1 cellular context compared by ENCODE assay signal in the genomic region with DNA sequence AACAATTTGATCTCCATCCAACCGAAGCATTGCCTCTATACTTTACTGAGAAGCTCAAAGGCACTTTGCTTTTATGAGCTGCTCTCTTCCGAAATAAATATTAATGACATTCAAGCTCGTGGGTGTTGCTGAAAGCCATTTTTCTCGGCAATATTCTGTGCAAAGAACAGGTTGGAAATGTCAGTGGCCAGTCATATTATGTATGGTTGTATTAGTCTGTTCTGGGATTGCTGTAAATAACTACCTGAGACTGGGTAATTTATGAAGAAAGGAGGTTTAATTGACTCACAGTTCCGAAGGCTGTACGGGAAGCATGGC.
TF ChIP-seq lines count a peak whose summit lies in the region.

No MANE protein-coding gene starts in this region.

TF ChIP-seq in K562, 482 proteins besides CTCF, POLR2A, EP300 and RAD21:
- TF ChIP-seq NFATC3 (IDR thresholded peaks at IDR 0.05), result 0 out of 2 replicates have a peak, but pooled peaks have one; percentile 17
- TF ChIP-seq BRF1 (IDR thresholded peaks at IDR 0.05; ENCODE audit: borderline replicate concordance, extremely low read depth, insufficient read length), result no peak
- no peak for TF ChIP-seq NCOA4 (IDR thresholded peaks at IDR 0.05; ENCODE audit: partially characterized antibody)
- TF ChIP-seq DNMT1 (IDR thresholded peaks at IDR 0.05), result 0 out of 2 replicates have a peak, but pooled peaks have one; percentile 24
- TF ChIP-seq HBP1 (CRISPR knock-in tag; IDR thresholded peaks at IDR 0.05), result no peak
- TF ChIP-seq, protein P1, sequence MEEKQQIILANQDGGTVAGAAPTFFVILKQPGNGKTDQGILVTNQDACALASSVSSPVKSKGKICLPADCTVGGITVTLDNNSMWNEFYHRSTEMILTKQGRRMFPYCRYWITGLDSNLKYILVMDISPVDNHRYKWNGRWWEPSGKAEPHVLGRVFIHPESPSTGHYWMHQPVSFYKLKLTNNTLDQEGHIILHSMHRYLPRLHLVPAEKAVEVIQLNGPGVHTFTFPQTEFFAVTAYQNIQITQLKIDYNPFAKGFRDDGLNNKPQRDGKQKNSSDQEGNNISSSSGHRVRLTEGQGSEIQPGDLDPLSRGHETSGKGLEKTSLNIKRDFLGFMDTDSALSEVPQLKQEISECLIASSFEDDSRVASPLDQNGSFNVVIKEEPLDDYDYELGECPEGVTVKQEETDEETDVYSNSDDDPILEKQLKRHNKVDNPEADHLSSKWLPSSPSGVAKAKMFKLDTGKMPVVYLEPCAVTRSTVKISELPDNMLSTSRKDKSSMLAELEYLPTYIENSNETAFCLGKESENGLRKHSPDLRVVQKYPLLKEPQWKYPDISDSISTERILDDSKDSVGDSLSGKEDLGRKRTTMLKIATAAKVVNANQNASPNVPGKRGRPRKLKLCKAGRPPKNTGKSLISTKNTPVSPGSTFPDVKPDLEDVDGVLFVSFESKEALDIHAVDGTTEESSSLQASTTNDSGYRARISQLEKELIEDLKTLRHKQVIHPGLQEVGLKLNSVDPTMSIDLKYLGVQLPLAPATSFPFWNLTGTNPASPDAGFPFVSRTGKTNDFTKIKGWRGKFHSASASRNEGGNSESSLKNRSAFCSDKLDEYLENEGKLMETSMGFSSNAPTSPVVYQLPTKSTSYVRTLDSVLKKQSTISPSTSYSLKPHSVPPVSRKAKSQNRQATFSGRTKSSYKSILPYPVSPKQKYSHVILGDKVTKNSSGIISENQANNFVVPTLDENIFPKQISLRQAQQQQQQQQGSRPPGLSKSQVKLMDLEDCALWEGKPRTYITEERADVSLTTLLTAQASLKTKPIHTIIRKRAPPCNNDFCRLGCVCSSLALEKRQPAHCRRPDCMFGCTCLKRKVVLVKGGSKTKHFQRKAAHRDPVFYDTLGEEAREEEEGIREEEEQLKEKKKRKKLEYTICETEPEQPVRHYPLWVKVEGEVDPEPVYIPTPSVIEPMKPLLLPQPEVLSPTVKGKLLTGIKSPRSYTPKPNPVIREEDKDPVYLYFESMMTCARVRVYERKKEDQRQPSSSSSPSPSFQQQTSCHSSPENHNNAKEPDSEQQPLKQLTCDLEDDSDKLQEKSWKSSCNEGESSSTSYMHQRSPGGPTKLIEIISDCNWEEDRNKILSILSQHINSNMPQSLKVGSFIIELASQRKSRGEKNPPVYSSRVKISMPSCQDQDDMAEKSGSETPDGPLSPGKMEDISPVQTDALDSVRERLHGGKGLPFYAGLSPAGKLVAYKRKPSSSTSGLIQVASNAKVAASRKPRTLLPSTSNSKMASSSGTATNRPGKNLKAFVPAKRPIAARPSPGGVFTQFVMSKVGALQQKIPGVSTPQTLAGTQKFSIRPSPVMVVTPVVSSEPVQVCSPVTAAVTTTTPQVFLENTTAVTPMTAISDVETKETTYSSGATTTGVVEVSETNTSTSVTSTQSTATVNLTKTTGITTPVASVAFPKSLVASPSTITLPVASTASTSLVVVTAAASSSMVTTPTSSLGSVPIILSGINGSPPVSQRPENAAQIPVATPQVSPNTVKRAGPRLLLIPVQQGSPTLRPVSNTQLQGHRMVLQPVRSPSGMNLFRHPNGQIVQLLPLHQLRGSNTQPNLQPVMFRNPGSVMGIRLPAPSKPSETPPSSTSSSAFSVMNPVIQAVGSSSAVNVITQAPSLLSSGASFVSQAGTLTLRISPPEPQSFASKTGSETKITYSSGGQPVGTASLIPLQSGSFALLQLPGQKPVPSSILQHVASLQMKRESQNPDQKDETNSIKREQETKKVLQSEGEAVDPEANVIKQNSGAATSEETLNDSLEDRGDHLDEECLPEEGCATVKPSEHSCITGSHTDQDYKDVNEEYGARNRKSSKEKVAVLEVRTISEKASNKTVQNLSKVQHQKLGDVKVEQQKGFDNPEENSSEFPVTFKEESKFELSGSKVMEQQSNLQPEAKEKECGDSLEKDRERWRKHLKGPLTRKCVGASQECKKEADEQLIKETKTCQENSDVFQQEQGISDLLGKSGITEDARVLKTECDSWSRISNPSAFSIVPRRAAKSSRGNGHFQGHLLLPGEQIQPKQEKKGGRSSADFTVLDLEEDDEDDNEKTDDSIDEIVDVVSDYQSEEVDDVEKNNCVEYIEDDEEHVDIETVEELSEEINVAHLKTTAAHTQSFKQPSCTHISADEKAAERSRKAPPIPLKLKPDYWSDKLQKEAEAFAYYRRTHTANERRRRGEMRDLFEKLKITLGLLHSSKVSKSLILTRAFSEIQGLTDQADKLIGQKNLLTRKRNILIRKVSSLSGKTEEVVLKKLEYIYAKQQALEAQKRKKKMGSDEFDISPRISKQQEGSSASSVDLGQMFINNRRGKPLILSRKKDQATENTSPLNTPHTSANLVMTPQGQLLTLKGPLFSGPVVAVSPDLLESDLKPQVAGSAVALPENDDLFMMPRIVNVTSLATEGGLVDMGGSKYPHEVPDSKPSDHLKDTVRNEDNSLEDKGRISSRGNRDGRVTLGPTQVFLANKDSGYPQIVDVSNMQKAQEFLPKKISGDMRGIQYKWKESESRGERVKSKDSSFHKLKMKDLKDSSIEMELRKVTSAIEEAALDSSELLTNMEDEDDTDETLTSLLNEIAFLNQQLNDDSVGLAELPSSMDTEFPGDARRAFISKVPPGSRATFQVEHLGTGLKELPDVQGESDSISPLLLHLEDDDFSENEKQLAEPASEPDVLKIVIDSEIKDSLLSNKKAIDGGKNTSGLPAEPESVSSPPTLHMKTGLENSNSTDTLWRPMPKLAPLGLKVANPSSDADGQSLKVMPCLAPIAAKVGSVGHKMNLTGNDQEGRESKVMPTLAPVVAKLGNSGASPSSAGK (IDR thresholded peaks at IDR 0.05), result no peak
- TF ChIP-seq NR2C2 (CRISPR knock-in tag; IDR thresholded peaks at IDR 0.05), result no peak
- 0 out of 2 replicates have a peak, but pooled peaks have one; percentile 19 for TF ChIP-seq NR2C2 (tag; IDR thresholded peaks at IDR 0.05)
- TF ChIP-seq CXXC5 (CRISPR knock-in tag; IDR thresholded peaks at IDR 0.05), result 0 out of 2 replicates have a peak, but pooled peaks have one; percentile 9
- TF ChIP-seq MTA1 (IDR thresholded peaks at IDR 0.05; ENCODE audit: borderline replicate concordance), result no peak
- TF ChIP-seq PTRF (tag; IDR thresholded peaks at IDR 0.05), result peak; percentile 53; the same call in 1 of the 2 replicates
- TF ChIP-seq TEAD2 (tag; IDR thresholded peaks at IDR 0.05), result no peak
- TF ChIP-seq ZFX (CRISPR knock-in tag; IDR thresholded peaks at IDR 0.05), result peak; percentile 65
- TF ChIP-seq SOX6 (IDR thresholded peaks at IDR 0.05), result 0 out of 2 replicates have a peak, but pooled peaks have one; percentile 17
- no peak for TF ChIP-seq ZNF592 (IDR thresholded peaks at IDR 0.05)
- TF ChIP-seq USF2 (CRISPR knock-in tag; IDR thresholded peaks at IDR 0.05), result no peak
- TF ChIP-seq KLF6 (CRISPR knock-in tag; IDR thresholded peaks at IDR 0.05; ENCODE audit: borderline replicate concordance), result peak; percentile 51; the same call in 1 of the 2 replicates
- peak; percentile 74 for TF ChIP-seq FOXJ2 (tag; IDR thresholded peaks at IDR 0.05)
- TF ChIP-seq ZNF232 (CRISPR knock-in tag; IDR thresholded peaks at IDR 0.05), result no peak
- TF ChIP-seq BACH1 (tag; IDR thresholded peaks at IDR 0.05), result peak; percentile 36; the same call in 1 of the 2 replicates
- TF ChIP-seq ZNF586 (CRISPR knock-in tag; conservative IDR thresholded peaks at IDR 0.05), result no peak
- TF ChIP-seq ZNF766 (CRISPR knock-in tag; conservative IDR thresholded peaks at IDR 0.05), result peak; percentile 69; the same call in 1 of the 2 replicates
- TF ChIP-seq ZBTB2 (IDR thresholded peaks at IDR 0.05), result no peak
- TF ChIP-seq MTA3 (IDR thresholded peaks at IDR 0.05; ENCODE audit: borderline replicate concordance), result 0 out of 2 replicates have a peak, but pooled peaks have one; percentile 10
- TF ChIP-seq, protein P2, sequence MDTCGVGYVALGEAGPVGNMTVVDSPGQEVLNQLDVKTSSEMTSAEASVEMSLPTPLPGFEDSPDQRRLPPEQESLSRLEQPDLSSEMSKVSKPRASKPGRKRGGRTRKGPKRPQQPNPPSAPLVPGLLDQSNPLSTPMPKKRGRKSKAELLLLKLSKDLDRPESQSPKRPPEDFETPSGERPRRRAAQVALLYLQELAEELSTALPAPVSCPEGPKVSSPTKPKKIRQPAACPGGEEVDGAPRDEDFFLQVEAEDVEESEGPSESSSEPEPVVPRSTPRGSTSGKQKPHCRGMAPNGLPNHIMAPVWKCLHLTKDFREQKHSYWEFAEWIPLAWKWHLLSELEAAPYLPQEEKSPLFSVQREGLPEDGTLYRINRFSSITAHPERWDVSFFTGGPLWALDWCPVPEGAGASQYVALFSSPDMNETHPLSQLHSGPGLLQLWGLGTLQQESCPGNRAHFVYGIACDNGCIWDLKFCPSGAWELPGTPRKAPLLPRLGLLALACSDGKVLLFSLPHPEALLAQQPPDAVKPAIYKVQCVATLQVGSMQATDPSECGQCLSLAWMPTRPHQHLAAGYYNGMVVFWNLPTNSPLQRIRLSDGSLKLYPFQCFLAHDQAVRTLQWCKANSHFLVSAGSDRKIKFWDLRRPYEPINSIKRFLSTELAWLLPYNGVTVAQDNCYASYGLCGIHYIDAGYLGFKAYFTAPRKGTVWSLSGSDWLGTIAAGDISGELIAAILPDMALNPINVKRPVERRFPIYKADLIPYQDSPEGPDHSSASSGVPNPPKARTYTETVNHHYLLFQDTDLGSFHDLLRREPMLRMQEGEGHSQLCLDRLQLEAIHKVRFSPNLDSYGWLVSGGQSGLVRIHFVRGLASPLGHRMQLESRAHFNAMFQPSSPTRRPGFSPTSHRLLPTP (IDR thresholded peaks at IDR 0.05; ENCODE audit: borderline replicate concordance, extremely low read depth, insufficient read length), result no peak
- TF ChIP-seq, protein P3, sequence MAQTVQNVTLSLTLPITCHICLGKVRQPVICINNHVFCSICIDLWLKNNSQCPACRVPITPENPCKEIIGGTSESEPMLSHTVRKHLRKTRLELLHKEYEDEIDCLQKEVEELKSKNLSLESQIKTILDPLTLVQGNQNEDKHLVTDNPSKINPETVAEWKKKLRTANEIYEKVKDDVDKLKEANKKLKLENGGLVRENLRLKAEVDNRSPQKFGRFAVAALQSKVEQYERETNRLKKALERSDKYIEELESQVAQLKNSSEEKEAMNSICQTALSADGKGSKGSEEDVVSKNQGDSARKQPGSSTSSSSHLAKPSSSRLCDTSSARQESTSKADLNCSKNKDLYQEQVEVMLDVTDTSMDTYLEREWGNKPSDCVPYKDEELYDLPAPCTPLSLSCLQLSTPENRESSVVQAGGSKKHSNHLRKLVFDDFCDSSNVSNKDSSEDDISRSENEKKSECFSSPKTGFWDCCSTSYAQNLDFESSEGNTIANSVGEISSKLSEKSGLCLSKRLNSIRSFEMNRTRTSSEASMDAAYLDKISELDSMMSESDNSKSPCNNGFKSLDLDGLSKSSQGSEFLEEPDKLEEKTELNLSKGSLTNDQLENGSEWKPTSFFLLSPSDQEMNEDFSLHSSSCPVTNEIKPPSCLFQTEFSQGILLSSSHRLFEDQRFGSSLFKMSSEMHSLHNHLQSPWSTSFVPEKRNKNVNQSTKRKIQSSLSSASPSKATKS (CRISPR knock-in tag; IDR thresholded peaks at IDR 0.05), result no peak
- peak; percentile 2 for TF ChIP-seq MEIS2 (IDR thresholded peaks at IDR 0.05; ENCODE audit: partially characterized antibody)
- 0 out of 2 replicates have a peak, but pooled peaks have one; percentile 3 for TF ChIP-seq TAL1 (IDR thresholded peaks at IDR 0.05)
